Comparison of ENCODE assay signal across 19 cellular contexts in the genomic region with DNA sequence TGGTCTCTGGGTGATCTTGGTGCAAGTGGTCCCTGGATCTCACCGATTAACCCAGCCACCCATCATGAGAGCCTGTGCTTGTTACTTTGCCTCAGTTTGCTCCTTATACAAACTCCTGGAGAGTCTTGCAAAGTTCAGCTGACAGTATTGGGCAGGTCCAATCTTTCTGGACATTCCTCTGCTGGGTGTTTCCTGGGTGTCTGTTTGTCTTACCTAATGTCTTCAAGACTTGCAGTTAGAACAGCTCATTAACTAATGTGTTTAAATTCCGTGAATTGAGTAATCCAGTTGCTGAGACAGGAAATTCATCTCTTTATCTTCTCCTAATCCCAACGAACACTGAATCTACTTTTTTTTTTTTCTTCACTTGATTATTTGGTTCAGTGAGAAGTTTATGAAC. TPM values are rescaled to one million over a fixed set of nuclear protein-coding genes. Genes with fewer than 3 reads are reported as not detected.
A peak's percentile ranks its signal among the peaks of the same experiment; 100 is the strongest.
DNase-seq lines count a peak whose midpoint lies in the region; ATAC-seq and TF ChIP-seq lines count a peak whose summit lies in the region.
"Had no signal": no experiment of that assay in that cellular context is flagged by ENCODE, and none has a peak within 500 bp of the region (broad histone marks: within the 10 kb centered on the region; RNA-seq: fewer than 3 reads in every experiment).

No MANE protein-coding gene starts in this region.

- H2AFZ ChIP-seq in PC-9: peak overlapping the region; percentile 42

- no peaks in the 10 kb centered on the region for H3K79me2 ChIP-seq in PC-9 (ENCODE audit: low read depth)

- H3K4me3 ChIP-seq in PC-9 (peak overlapping the region; percentile 0; the same call in 1 of the 2 replicates), transverse colon (no peak overlapping the region)
- H3K4me3 ChIP-seq: body of pancreas, ovary had no signal

- no TSS peak for BruUV-seq in PC-9 (replicated peaks; lab: Mats Ljungman, UMichigan)

- TF ChIP-seq POLR2A in transverse colon (IDR thresholded peaks at IDR 0.05): no peak

- H3F3A ChIP-seq in PC-9 (ENCODE audit: insufficient read depth, low read depth): peaks cover 22% of the 10 kb centered on the region

- ATAC-seq in esophagus mucosa (peak; percentile 97), omental fat pad (ENCODE audit: low FRiP score) (peak; percentile 85), Right ventricle myocardium inferior (no peak)
- ATAC-seq: Panc1 had no signal

- 48 to 57% methylated on average over 2 to 3 of the region's 3 CpGs for WGBS in transverse colon (ENCODE audit: low coverage in 1 of 2), 2 donors

- intact Hi-C loops in PC-9 (cut with micrococcal nuclease; ENCODE audit: unreplicated experiment): no loop called here
- intact Hi-C loops in Right ventricle myocardium inferior (cut with DNase I): no loop called here
- intact Hi-C loops in transverse colon (cut with DNase I; ENCODE audit: low total_unique reads): no loop called here

- H4K20me1 ChIP-seq in PC-9 (ENCODE audit: insufficient read depth): no peaks in the 10 kb centered on the region

- no peak for TF ChIP-seq EP300 in transverse colon (IDR thresholded peaks at IDR 0.05; ENCODE audit: low read depth)

- H3K9me3 ChIP-seq in PC-9 (ENCODE audit: insufficient read depth, low read depth): no peaks in the 10 kb centered on the region
- no peaks in the 10 kb centered on the region for H3K9me3 ChIP-seq in transverse colon
- H3K9me3 ChIP-seq: body of pancreas, ovary had no signal

- no peaks in the 10 kb centered on the region for H3K9me2 ChIP-seq in PC-9 (ENCODE audit: insufficient read depth)

- CTCF ChIA-PET in PC-9 (lab: Charles Lee): interaction anchor here (0.5 kb wide), 1 partner anchor 83 kb away, joined by 5 read pairs; no protein-coding TSS in a partner anchor

- H3K27me3 ChIP-seq in PC-9 (ENCODE audit: insufficient read depth, low read depth) (no peaks in the 10 kb centered on the region), transverse colon (no peaks in the 10 kb centered on the region)
- H3K27me3 ChIP-seq: body of pancreas, ovary had no signal

- H3K27ac ChIP-seq in PC-9 (peak overlapping the region; percentile 76), transverse colon (no peak overlapping the region)
- H3K27ac ChIP-seq: ovary had no signal

- no peaks in the 10 kb centered on the region for H3K36me3 ChIP-seq in PC-9 (ENCODE audit: low read depth)
- no peaks in the 10 kb centered on the region for H3K36me3 ChIP-seq in transverse colon
- H3K36me3 ChIP-seq: ovary had no signal

- in situ Hi-C loops in transverse colon (cut with MboI; ENCODE audit: low pct_ligation_motif_present in 1 of 4, low pct_unique_long_range_greater_than_20kb in 1 of 4, low sequenced_read_pairs in 3 of 4): no loop called here

- POLR2A ChIA-PET in PC-9 (lab: Charles Lee; ENCODE audit: unreplicated experiment): no interaction called here

- DNase-seq in EH (ENCODE audit: low read depth) (peak; percentile 59), PC-9 (peak in 1 of 2 experiments; percentile 96), omental fat pad (ENCODE audit: low spot score) (no peak), NCI-H1694 (lab: John Stamatoyannopoulos, UW) (no peak), Right ventricle myocardium inferior (ENCODE audit: missing footprints) (no peak), transverse colon (no peak)
- DNase-seq in stimulated activated CD4-positive, alpha-beta T cell treated with anti-CD3 and anti-CD28 coated beads, Interleukin-4, amount 100 ng/mL, for 4 hours: no peak
- DNase-seq: body of pancreas; CD4-positive, CD25-positive, alpha-beta regulatory T cell; foreskin melanocyte; H9; NCI-H510A; ovary; small intestine; stimulated activated naive CD4-positive, alpha-beta T cell; SW 1271 had no signal

- H3K4me1 ChIP-seq in PC-9 (replicated peaks; ENCODE audit: insufficient read depth) (peaks cover 36% of the 10 kb centered on the region), transverse colon (no peaks in the 10 kb centered on the region)
- H3K4me1 ChIP-seq: body of pancreas had no signal

- peak overlapping the region; percentile 59 for H3K4me2 ChIP-seq in PC-9

- TF ChIP-seq CTCF in PC-9 (conservative IDR thresholded peaks at IDR 0.05) (no peak), omental fat pad (IDR thresholded peaks at IDR 0.05) (no peak), transverse colon (IDR thresholded peaks at IDR 0.05) (no peak)

RNA-seq across cellular contexts. Expression of gene BCO2, which starts 20.6 kb away (rescaled TPM):
- total RNA-seq in PC-9 (2021) (3.0 and 3.3 TPM in 2 replicates), esophagus mucosa (5.7 TPM), omental fat pad (10 to 100 TPM in 3 of 4 donors, 1 to 10 TPM in 1; 4.4 to 33.6 (median 18.3) TPM), Right ventricle myocardium inferior (155 TPM), transverse colon (10 to 100 TPM in 1 of 4 donors, 1 to 10 TPM in 3; 2.8 to 12.1 (median 4.0) TPM)

RNA-seq across cellular contexts. Expression of gene TEX12, which starts 28.7 kb away (rescaled TPM):
- total RNA-seq in PC-9 (2021) (not detected in 2 replicates), esophagus mucosa (0.16 TPM), omental fat pad (under 1 TPM in 1 of 4 donors, not detected in 3; 0.96 TPM), Right ventricle myocardium inferior (0.54 TPM), transverse colon (1 to 10 TPM in 1 of 4 donors, under 1 TPM in 1, not detected in 2; 0.96 to 1.3 TPM)
- total RNA-seq: body of pancreas, Daoy had no signal

RNA-seq across cellular contexts. Expression of gene PTS, which starts 30.3 kb away (rescaled TPM):
- 37.6 and 43.0 TPM in 2 replicates for total RNA-seq in PC-9 (2021)
- 32.5 TPM for total RNA-seq in esophagus mucosa
- total RNA-seq in omental fat pad: 10 to 100 TPM; 25.8 to 38.0 (median 34.4) TPM
- total RNA-seq in Right ventricle myocardium inferior: 31.4 TPM
- 10 to 100 TPM in 2 of 4 donors, 1 to 10 TPM in 2; 9.7 to 29.1 (median 18.7) TPM for total RNA-seq in transverse colon

RNA-seq across cellular contexts. Expression of gene IL18, which starts 32.0 kb away (rescaled TPM):
- total RNA-seq in PC-9 (2021): 42.8 and 59.1 TPM in 2 replicates
- total RNA-seq in esophagus mucosa: 41.8 TPM
- 10 to 100 TPM; 10.4 to 70.9 (median 30.8) TPM for total RNA-seq in omental fat pad
- total RNA-seq in Right ventricle myocardium inferior: 1.8 TPM
- 100 to 1,000 TPM in 1 of 4 donors, 10 to 100 TPM in 3; 18.1 to 169 (median 76.0) TPM for total RNA-seq in transverse colon
- total RNA-seq: Daoy had no signal
